Comparison of ENCODE assay signal across 20 cellular contexts in genomic region chr1:29240986-29241385, GRCh38. TPM values are rescaled to one million over a fixed set of nuclear protein-coding genes. Genes with fewer than 3 reads are reported as not detected.
"Had no signal": no experiment of that assay in that cellular context is flagged by ENCODE, and none has a peak within 500 bp of the region (broad histone marks: within the 10 kb centered on the region; RNA-seq: fewer than 3 reads in every experiment).

No MANE protein-coding gene starts in this region.

- H3K4me3 ChIP-seq: dorsolateral prefrontal cortex, gastrocnemius medialis, heart right ventricle, lung, tibial artery had no signal

- H3K27me3 ChIP-seq: dorsolateral prefrontal cortex, gastrocnemius medialis, tibial artery had no signal

- H3K9me3 ChIP-seq: gastrocnemius medialis, heart right ventricle, neutrophil, tibial artery had no signal

- H3K27ac Mint-ChIP-seq: activated naive CD4-positive, alpha-beta T cell treated with anti-CD3 and anti-CD28 coated beads, Interleukin-2, amount 10 ng/mL, durations not matched to agents 7 days and 5 days; activated T-helper 17 cell treated with anti-CD3 and anti-CD28 coated beads, Interleukin-2, amount 50 U/mL, for 72 hours; endodermal cell; naive thymus-derived CD8-positive, alpha-beta T cell; stimulated activated naive B cell treated with anti-CD40 and anti-IgM and Interleukin-4, amounts not matched to agents 10 μg/mL and 1 μg/mL and 100 μg/mL, for 72 hours; T-cell had no signal

- H3K4me3 Mint-ChIP-seq: activated naive CD4-positive, alpha-beta T cell treated with anti-CD3 and anti-CD28 coated beads, Interleukin-2, amount 10 ng/mL, durations not matched to agents 7 days and 5 days; activated T-helper 17 cell treated with anti-CD3 and anti-CD28 coated beads, Interleukin-2, amount 50 U/mL, for 72 hours; endodermal cell; naive thymus-derived CD8-positive, alpha-beta T cell; stimulated activated naive B cell treated with anti-CD40 and anti-IgM and Interleukin-4, amounts not matched to agents 10 μg/mL and 1 μg/mL and 100 μg/mL, for 72 hours; T-cell had no signal

- H3K9me3 Mint-ChIP-seq: activated naive CD4-positive, alpha-beta T cell treated with anti-CD3 and anti-CD28 coated beads, Interleukin-2, amount 10 ng/mL, durations not matched to agents 7 days and 5 days; activated T-helper 17 cell treated with anti-CD3 and anti-CD28 coated beads, Interleukin-2, amount 50 U/mL, for 72 hours; endodermal cell; naive thymus-derived CD8-positive, alpha-beta T cell; stimulated activated naive B cell treated with anti-CD40 and anti-IgM and Interleukin-4, amounts not matched to agents 10 μg/mL and 1 μg/mL and 100 μg/mL, for 72 hours; T-cell had no signal

- H3K36me3 Mint-ChIP-seq: T-cell had no signal

- FAIRE-seq: astrocyte had no signal

- DNase-seq: activated CD4-positive, alpha-beta T cell treated with anti-CD3 and anti-CD28 coated beads for 1 hour; activated CD4-positive, alpha-beta T cell treated with anti-CD3 and anti-CD28 coated beads, Interleukin-2, amount 50 U/mL, for 4 hours; activated naive CD4-positive, alpha-beta T cell treated with anti-CD3 and anti-CD28 coated beads, Interleukin-2, amount 10 ng/mL, durations not matched to agents 7 days and 5 days; activated T-cell treated with anti-CD3 and anti-CD28 coated beads for 4 hours; gastrocnemius medialis; heart right ventricle; left cardiac atrium; posterior cingulate gyrus; stimulated activated CD4-positive, alpha-beta T cell treated with anti-CD3 and anti-CD28 coated beads, Interleukin-15, amount 100 ng/mL, for 24 hours; stimulated activated CD4-positive, alpha-beta T cell treated with anti-CD3 and anti-CD28 coated beads, Interleukin-4, amount 100 ng/mL, for 1 hour; stimulated activated naive B cell treated with anti-CD40 and anti-IgM and Interleukin-4, amounts not matched to agents 10 μg/mL and 1 μg/mL and 100 μg/mL, for 72 hours; T-cell; tibial artery had no signal

- H3K36me3 ChIP-seq: gastrocnemius medialis, heart right ventricle, neutrophil, tibial artery had no signal

- H3K27ac ChIP-seq: gastrocnemius medialis, heart right ventricle, neutrophil, tibial artery had no signal

RNA-seq across cellular contexts. Expression of gene PTPRU, which starts 4.7 kb away (rescaled TPM):
- total RNA-seq: naive thymus-derived CD8-positive, alpha-beta T cell had no signal
